In genomic region chr2:241639385-241639784, GRCh38 we compare ENCODE assay signal across 1 cellular context.
TF ChIP-seq lines count a peak whose summit lies in the region.

No MANE protein-coding gene starts in this region.

TF ChIP-seq in A549, 52 proteins besides CTCF, POLR2A, EP300 and RAD21:
- TF ChIP-seq BCL3 (IDR thresholded peaks at IDR 0.05) = no peak
- no peak for TF ChIP-seq EHMT2 (IDR thresholded peaks at IDR 0.05; ENCODE audit: low read depth)
- no peak for TF ChIP-seq PBX3 (IDR thresholded peaks at IDR 0.05)
- TF ChIP-seq MAFK (IDR thresholded peaks at IDR 0.05; ENCODE audit: partially characterized antibody) = no peak
- no peak for TF ChIP-seq HOXA7 (CRISPR knock-in tag; IDR thresholded peaks at IDR 0.05)
- no peak for TF ChIP-seq HES2 (IDR thresholded peaks at IDR 0.05)
- no peak for TF ChIP-seq HDAC2 (IDR thresholded peaks at IDR 0.05)
- no peak for TF ChIP-seq JUNB (IDR thresholded peaks at IDR 0.05)
- no peak for TF ChIP-seq ELK1 (IDR thresholded peaks at IDR 0.05; ENCODE audit: low read depth, low read length)
- TF ChIP-seq HOXB5 (CRISPR knock-in tag; IDR thresholded peaks at IDR 0.05) = no peak
- TF ChIP-seq EHF (CRISPR knock-in tag; IDR thresholded peaks at IDR 0.05) = no peak
- TF ChIP-seq NPAS2 (CRISPR knock-in tag; IDR thresholded peaks at IDR 0.05; ENCODE audit: borderline replicate concordance) = no peak
- no peak for TF ChIP-seq RFX5 (IDR thresholded peaks at IDR 0.05)
- TF ChIP-seq CBX8 (IDR thresholded peaks at IDR 0.05) = no peak
- TF ChIP-seq MAZ (IDR thresholded peaks at IDR 0.05; ENCODE audit: borderline replicate concordance, low read depth, low read length) = no peak
- no peak for TF ChIP-seq ZFP36 (IDR thresholded peaks at IDR 0.05; ENCODE audit: borderline replicate concordance, partially characterized antibody)
- no peak for TF ChIP-seq HOXB13 (CRISPR knock-in tag; IDR thresholded peaks at IDR 0.05; ENCODE audit: low read depth)
- no peak for TF ChIP-seq ZSCAN20 (CRISPR knock-in tag; IDR thresholded peaks at IDR 0.05)
